8 cellular contexts compared by ENCODE assay signal in genomic region chrX:78517124-78517523, GRCh38.
DNase-seq lines count a peak whose midpoint lies in the region; ATAC-seq and TF ChIP-seq lines count a peak whose summit lies in the region.

No MANE protein-coding gene starts in this region.

- DNase-seq in activated T-cell treated with anti-CD3 and anti-CD28 coated beads for 4 hours (peak; percentile 36), NCI-H1436 treated with DMSO at 0.1 percent for 48 hours (lab: John Stamatoyannopoulos, UW) (no peak), SK-N-SH (no peak), tibial nerve (ENCODE audit: low spot score in 2 of 2) (no peak), COLO668 (lab: John Stamatoyannopoulos, UW; ENCODE audit: unreplicated experiment) (no peak)
- peak; percentile 47 for DNase-seq in stimulated activated CD4-positive, alpha-beta T cell treated with anti-CD3 and anti-CD28 coated beads, Interleukin-2, amount 100 ng/mL, for 4 hours (ENCODE audit: low read depth)

- no peak overlapping the region for H3K27ac ChIP-seq in SK-N-SH (ENCODE audit: low read depth in 2 of 2, low read length in 1 of 2)
- H3K27ac ChIP-seq in tibial nerve, result no peak overlapping the region

- no peak for TF ChIP-seq EP300 in SK-N-SH (IDR thresholded peaks at IDR 0.05; ENCODE audit: borderline replicate concordance in 1 of 2, low read depth in 1 of 2, low read length in 1 of 2)
- no peak for TF ChIP-seq EP300 in tibial nerve (IDR thresholded peaks at IDR 0.05)

- H4K20me1 ChIP-seq in SK-N-SH (ENCODE audit: insufficient read depth), result no peaks in the 10 kb centered on the region

- H3K36me3 ChIP-seq in SK-N-SH (replicated peaks in 1 of 2; ENCODE audit: control insufficient read depth in 1 of 2, insufficient read depth in 2 of 2, low read length in 1 of 2), result no peaks in the 10 kb centered on the region
- H3K36me3 ChIP-seq in tibial nerve, result no peaks in the 10 kb centered on the region

- CTCF ChIA-PET in SK-N-SH (lab: Yijun Ruan, JAX), result no interaction called here

- TF ChIP-seq CTCF in SK-N-SH (IDR thresholded peaks at IDR 0.05) (no peak), tibial nerve (IDR thresholded peaks at IDR 0.05) (no peak)

- H3K27me3 ChIP-seq in SK-N-SH (ENCODE audit: insufficient read depth) (no peaks in the 10 kb centered on the region), tibial nerve (no peaks in the 10 kb centered on the region)

- TF ChIP-seq POLR2A in tibial nerve (IDR thresholded peaks at IDR 0.05), result no peak

- TF ChIP-seq RAD21 in SK-N-SH (IDR thresholded peaks at IDR 0.05; ENCODE audit: low read length), result no peak

- POLR2A ChIA-PET in SK-N-SH (lab: Yijun Ruan, JAX), result no interaction called here

- no peaks in the 10 kb centered on the region for H3F3A ChIP-seq in SK-N-SH (replicated peaks; ENCODE audit: insufficient read depth)

- WGBS in SK-N-SH (ENCODE audit: low lambda C conversion rate), result 2% methylated on average over 4 of the region's 4 CpGs
- WGBS in tibial nerve, 2 donors, result 80 to 88% methylated on average over 4 of the region's 4 CpGs

- H3K79me2 ChIP-seq in SK-N-SH (ENCODE audit: insufficient read depth), result no peaks in the 10 kb centered on the region

- H3K4me2 ChIP-seq in SK-N-SH, result no peak overlapping the region

- H3K4me3 ChIP-seq in SK-N-SH (ENCODE audit: low read depth in 2 of 2, low read length in 1 of 2), result no peak overlapping the region
- H3K4me3 ChIP-seq in tibial nerve, result no peak overlapping the region

- H2AFZ ChIP-seq in SK-N-SH (ENCODE audit: low read depth), result no peak overlapping the region

- no peaks in the 10 kb centered on the region for H3K9me3 ChIP-seq in SK-N-SH
- H3K9me3 ChIP-seq in tibial nerve, result no peaks in the 10 kb centered on the region

- ATAC-seq in GM18868 (IDR thresholded peaks at IDR 0.05; ENCODE audit: unreplicated experiment) (peak; percentile 95), HG03159 (IDR thresholded peaks at IDR 0.05; ENCODE audit: unreplicated experiment) (peak; percentile 79)

- no peak overlapping the region for H3K9ac ChIP-seq in SK-N-SH

- no peaks in the 10 kb centered on the region for H3K4me1 ChIP-seq in SK-N-SH (ENCODE audit: control insufficient read depth in 1 of 2, insufficient read depth in 2 of 2, low read depth in 1 of 2, low read length in 1 of 2)
- no peaks in the 10 kb centered on the region for H3K4me1 ChIP-seq in tibial nerve

- H3K9me2 ChIP-seq in SK-N-SH, result no peaks in the 10 kb centered on the region

TF ChIP-seq in SK-N-SH, 30 proteins besides CTCF, POLR2A, EP300 and RAD21:
- TF ChIP-seq RFX5 (IDR thresholded peaks at IDR 0.05; ENCODE audit: low read length) (no peak), CHD2 (IDR thresholded peaks at IDR 0.05; ENCODE audit: low read length, partially characterized antibody) (no peak), MXI1 (IDR thresholded peaks at IDR 0.05; ENCODE audit: low read depth, low read length) (no peak), NFIC (IDR thresholded peaks at IDR 0.05; ENCODE audit: borderline replicate concordance) (no peak), EZH2phosphoT487 (IDR thresholded peaks at IDR 0.05; ENCODE audit: borderline replicate concordance, low read depth) (no peak), SMC3 (IDR thresholded peaks at IDR 0.05; ENCODE audit: low read depth, low read length) (no peak), REST (IDR thresholded peaks at IDR 0.05; ENCODE audit: low read depth, low read length) (no peak), GATA2 (CRISPR knock-in tag; IDR thresholded peaks at IDR 0.05) (no peak), FOSL2 (IDR thresholded peaks at IDR 0.05; ENCODE audit: borderline replicate concordance, low read depth) (no peak)

Comparison
In these comparisons a context has a peak if more than half of its experiments do, and no peak if none do; other contexts are left out.
1. DNase-seq: peak in activated T-cell treated with anti-CD3 and anti-CD28 coated beads for 4 hours (single experiment) and stimulated activated CD4-positive, alpha-beta T cell treated with anti-CD3 and anti-CD28 coated beads, Interleukin-2, amount 100 ng/mL, for 4 hours (single experiment); none in NCI-H1436 treated with DMSO at 0.1 percent for 48 hours (single experiment), SK-N-SH (single experiment), tibial nerve (0 of 2) and COLO668 (single experiment).